Comparison of ENCODE assay signal across 25 cellular contexts in genomic region chr5:65682148-65682547, GRCh38.
"Had no signal": no experiment of that assay in that cellular context is flagged by ENCODE, and none has a peak within 500 bp of the region (broad histone marks: within the 10 kb centered on the region; RNA-seq: fewer than 3 reads in every experiment).

No MANE protein-coding gene starts in this region.

- ATAC-seq: effector memory CD8-positive, alpha-beta T cell; gastrocnemius medialis; mucosa of descending colon; sciatic nerve had no signal

- H3K27me3 ChIP-seq: esophagus squamous epithelium, gastrocnemius medialis, right atrium auricular region, testis, tibial artery, upper lobe of left lung had no signal

- H3K27ac ChIP-seq: esophagus squamous epithelium, gastrocnemius medialis, prostate gland, right atrium auricular region, testis, tibial artery, upper lobe of left lung had no signal

- H3K9me3 Mint-ChIP-seq: effector memory CD8-positive, alpha-beta T cell; nephron had no signal

- H3K4me3 ChIP-seq: esophagus squamous epithelium, gastrocnemius medialis, mucosa of descending colon, prostate gland, right atrium auricular region, smooth muscle cell, testis, tibial artery, upper lobe of left lung had no signal

- H3K27me3 Mint-ChIP-seq: effector memory CD8-positive, alpha-beta T cell; naive B cell had no signal

- H3K4me1 Mint-ChIP-seq: mesothelial cell of epicardium, nephron had no signal

- H3K4me3 Mint-ChIP-seq: effector memory CD8-positive, alpha-beta T cell; mesothelial cell of epicardium; naive B cell; nephron had no signal

- H3K36me3 ChIP-seq: prostate gland had no signal

- DNase-seq: cortex of kidney; effector memory CD8-positive, alpha-beta T cell; erythroblast; esophagus squamous epithelium; gastrocnemius medialis; head of caudate nucleus; mesenchymal stem cell; mucosa of descending colon; naive B cell; nucleus accumbens; stimulated activated CD4-positive, alpha-beta T cell treated with anti-CD3 and anti-CD28 coated beads, Interleukin-12 subunit alpha, Interleukin-12 subunit beta, amount 100 ng/mL, for 4 hours; stimulated activated CD4-positive, alpha-beta T cell treated with anti-CD3 and anti-CD28 coated beads, Interleukin-1b, Interleukin-23, amount 100 ng/mL, for 48 hours; stimulated activated CD4-positive, alpha-beta T cell treated with anti-CD3 and anti-CD28 coated beads, Interleukin-4, amount 100 ng/mL, for 1 hour; stimulated activated CD8-positive, alpha-beta memory T cell treated with anti-CD3 and anti-CD28 coated beads, Interleukin-4, amount 100 ng/mL, for 48 hours; stimulated activated naive CD4-positive, alpha-beta T cell; substantia nigra; testis; tibial artery; upper lobe of left lung had no signal

- H3K4me1 ChIP-seq: esophagus squamous epithelium, gastrocnemius medialis, prostate gland, right atrium auricular region, testis, tibial artery, upper lobe of left lung had no signal

- H3K9me3 ChIP-seq: esophagus squamous epithelium, gastrocnemius medialis, mucosa of descending colon, prostate gland, right atrium auricular region, testis, tibial artery, upper lobe of left lung had no signal

- H3K27ac Mint-ChIP-seq: effector memory CD8-positive, alpha-beta T cell; mesothelial cell of epicardium; nephron had no signal
